Comparison of ENCODE assay signal across 18 cellular contexts in genomic region chr11:120040136-120040840, GRCh38.
"Had no signal": no experiment of that assay in that cellular context is flagged by ENCODE, and none has a peak within 500 bp of the region (broad histone marks: within the 10 kb centered on the region; RNA-seq: fewer than 3 reads in every experiment).

No MANE protein-coding gene starts in this region.

- H3K4me1 ChIP-seq: gastrocnemius medialis, heart right ventricle, pancreas, thyroid gland had no signal

- H3K36me3 ChIP-seq: gastrocnemius medialis, heart right ventricle, pancreas, thyroid gland had no signal

- H3K4me3 ChIP-seq: gastrocnemius medialis, heart right ventricle, mucosa of descending colon, pancreas, thyroid gland had no signal

- H3K27ac ChIP-seq: gastrocnemius medialis, heart right ventricle, pancreas, thyroid gland had no signal

- DNase-seq: activated B cell treated with CpG ODN at 0.5 μM for 24 hours; activated CD4-positive, alpha-beta memory T cell treated with anti-CD3 and anti-CD28 coated beads for 36 hours; activated CD4-positive, alpha-beta T cell treated with anti-CD3 and anti-CD28 coated beads for 4 hours; activated effector memory CD4-positive, alpha-beta T cell treated with Interleukin-2 at 50 U/mL for 16 hours; activated naive CD4-positive, alpha-beta T cell treated with anti-CD3 and anti-CD28 coated beads, Interleukin-2, amount 10 ng/mL, durations not matched to agents 7 days and 5 days; activated naive CD8-positive, alpha-beta T cell treated with anti-CD3 and anti-CD28 coated beads, Interleukin-2, amount 50 U/mL, for 24 hours; activated T-cell treated with anti-CD3 and anti-CD28 coated beads, Interleukin-2, amount 50 U/mL, for 48 hours; anterior cingulate cortex; central memory CD4-positive, alpha-beta T cell; gastrocnemius medialis; heart right ventricle; left ventricle myocardium superior; mucosa of descending colon; naive B cell; pancreas; stimulated activated naive CD4-positive, alpha-beta T cell; SW 1271; thyroid gland had no signal

- H3K27me3 ChIP-seq: gastrocnemius medialis, pancreas, thyroid gland had no signal

- H3K9me3 ChIP-seq: gastrocnemius medialis, mucosa of descending colon, pancreas, thyroid gland had no signal
